ENCODE assay signal across 13 cellular contexts in the genomic region with DNA sequence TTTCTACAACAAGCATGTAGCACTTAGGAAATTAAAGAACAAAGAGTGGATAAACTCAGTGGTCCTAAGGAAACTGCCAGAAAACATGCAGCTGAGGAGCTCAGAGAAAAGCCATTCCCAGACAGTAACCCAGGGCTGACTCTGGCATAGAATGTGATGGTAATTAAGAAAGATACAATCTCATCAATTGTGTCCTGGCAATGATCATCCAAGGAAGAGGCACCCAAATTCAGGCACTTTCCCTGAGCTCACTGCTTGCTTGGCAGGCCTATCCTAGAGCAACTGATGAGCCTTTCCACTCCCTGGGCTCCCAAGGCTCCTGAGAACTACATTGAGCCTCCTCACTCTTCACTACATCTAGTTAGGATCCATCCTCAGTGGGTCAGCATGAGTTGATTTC. TPM values are rescaled to one million over a fixed set of nuclear protein-coding genes. Genes with fewer than 3 reads are reported as not detected.
A peak's percentile ranks its signal among the peaks of the same experiment; 100 is the strongest.
DNase-seq lines count a peak whose midpoint lies in the region; ATAC-seq, FAIRE-seq and TF ChIP-seq lines count a peak whose summit lies in the region.
"Had no signal": no experiment of that assay in that cellular context is flagged by ENCODE, and none has a peak within 500 bp of the region (broad histone marks: within the 10 kb centered on the region; RNA-seq: fewer than 3 reads in every experiment).

No MANE protein-coding gene starts in this region.

- FAIRE-seq in HepG2 (lab: Jason Lieb, UNC) = no peak

- no peak overlapping the region for H2AFZ ChIP-seq in SK-N-SH (ENCODE audit: low read depth)
- no peak overlapping the region for H2AFZ ChIP-seq in HepG2 (ENCODE audit: low read length)
- H2AFZ ChIP-seq: GM23338 had no signal

- H3K4me2 ChIP-seq in SK-N-SH (no peak overlapping the region), HepG2 (ENCODE audit: low read depth, low read length) (no peak overlapping the region)
- H3K4me2 ChIP-seq: GM23338 had no signal

- in situ Hi-C loops in HepG2 (cut with HindIII; ENCODE audit: extremely low pct_ligation_motif_present, low pct_unique_long_range_greater_than_20kb) = no loop called here

- intact Hi-C loops in HepG2 (cut with micrococcal nuclease; ENCODE audit: unreplicated experiment) = no loop called here
- intact Hi-C loops in right lobe of liver (cut with DNase I) = no loop called here

- H3K4me1 ChIP-seq in SK-N-SH (ENCODE audit: control insufficient read depth in 1 of 2, insufficient read depth in 2 of 2, low read depth in 1 of 2, low read length in 1 of 2) (peaks cover 0 to 3% of the 10 kb centered on the region in 2 experiments; a peak in 1 of 4 replicates), HepG2 (ENCODE audit: insufficient read depth, low read length) (no peaks in the 10 kb centered on the region), right lobe of liver (no peaks in the 10 kb centered on the region)

- no peak for TF ChIP-seq RAD21 in SK-N-SH (IDR thresholded peaks at IDR 0.05; ENCODE audit: low read length)
- TF ChIP-seq RAD21 in HepG2 (CRISPR knock-in tag; IDR thresholded peaks at IDR 0.05) = no peak

- H3K27me3 ChIP-seq in SK-N-SH (ENCODE audit: insufficient read depth) (no peaks in the 10 kb centered on the region), HepG2 (ENCODE audit: control insufficient read depth in 1 of 2, insufficient read depth in 2 of 2, low read length in 2 of 2) (no peaks in the 10 kb centered on the region), right lobe of liver (no peaks in the 10 kb centered on the region)

- BruUV-seq in HepG2 (replicated peaks; lab: Mats Ljungman, UMichigan) = no TSS peak

- H4K20me1 ChIP-seq in SK-N-SH (ENCODE audit: insufficient read depth) (peaks cover 80% of the 10 kb centered on the region), HepG2 (ENCODE audit: insufficient read depth, low read length) (peaks cover 41% of the 10 kb centered on the region)

- POLR2A ChIA-PET in SK-N-SH (lab: Yijun Ruan, JAX) = interaction anchor here (0.6 to 1.2 kb wide), 2 partner anchors 10 to 16 kb away, joined by 3 to 4 read pairs; a partner anchor contains a TSS
- POLR2A ChIA-PET in HepG2 (lab: Yijun Ruan, JAX) = interaction anchor here (1.5 to 5.8 kb wide), 3 partner anchors 11 to 606 kb away, joined by 3 to 48 read pairs (median 5); a partner anchor contains a TSS

- no peak for TF ChIP-seq EP300 in SK-N-SH (IDR thresholded peaks at IDR 0.05; ENCODE audit: borderline replicate concordance in 1 of 2, low read depth in 1 of 2, low read length in 1 of 2)
- no peak for TF ChIP-seq EP300 in HepG2 (IDR thresholded peaks at IDR 0.05; ENCODE audit: low read depth in 2 of 2, low read length in 2 of 2)
- no peak for TF ChIP-seq EP300 in HepG2 (CRISPR knock-in tag; IDR thresholded peaks at IDR 0.05; ENCODE audit: borderline replicate concordance)

- H3K9ac ChIP-seq in SK-N-SH = no peak overlapping the region
- H3K9ac ChIP-seq in HepG2 (ENCODE audit: insufficient read depth, low read depth, low read length) = no peak overlapping the region

- ATAC-seq in SK-N-SH treated with all-trans-retinoic acid at 6 μM for 48 hours = no peak
- ATAC-seq in HepG2 = no peak
- ATAC-seq in right lobe of liver = no peak
- no peak for ATAC-seq in activated naive CD8-positive, alpha-beta T cell treated with anti-CD3 and anti-CD28 coated beads, Interleukin-2, amount 50 U/mL, for 24 hours
- ATAC-seq in GM18498 (IDR thresholded peaks at IDR 0.05; ENCODE audit: unreplicated experiment) = no peak
- no peak for ATAC-seq in GM18858 (IDR thresholded peaks at IDR 0.05; ENCODE audit: unreplicated experiment)
- ATAC-seq: GM23338 had no signal

- H3K27me3 Mint-ChIP-seq in activated naive CD8-positive, alpha-beta T cell treated with anti-CD3 and anti-CD28 coated beads, Interleukin-2, amount 50 U/mL, for 24 hours = no peaks in the 10 kb centered on the region

- H3K9me3 ChIP-seq in SK-N-SH = no peaks in the 10 kb centered on the region
- no peaks in the 10 kb centered on the region for H3K9me3 ChIP-seq in HepG2 (ENCODE audit: low read length)
- no peaks in the 10 kb centered on the region for H3K9me3 ChIP-seq in right lobe of liver

- H3K36me3 ChIP-seq in SK-N-SH (replicated peaks in 1 of 2; ENCODE audit: control insufficient read depth in 1 of 2, insufficient read depth in 2 of 2, low read length in 1 of 2) = peaks cover 82 to 93% of the 10 kb centered on the region in 2 experiments
- peaks cover 56 to 93% of the 10 kb centered on the region in 2 experiments for H3K36me3 ChIP-seq in HepG2 (replicated peaks in 1 of 2; ENCODE audit: control insufficient read depth in 1 of 2, insufficient read depth in 2 of 2, low read length in 2 of 2)
- peaks cover 24 to 96% (median 56%) of the 10 kb centered on the region in 4 donors for H3K36me3 ChIP-seq in right lobe of liver

- peaks cover 65% of the 10 kb centered on the region for H3F3A ChIP-seq in SK-N-SH (replicated peaks; ENCODE audit: insufficient read depth)

- H3K4me1 Mint-ChIP-seq in activated naive CD8-positive, alpha-beta T cell treated with anti-CD3 and anti-CD28 coated beads, Interleukin-2, amount 50 U/mL, for 24 hours = peaks cover 2% of the 10 kb centered on the region
- H3K4me1 Mint-ChIP-seq: CD14-positive monocyte, GM23338 had no signal

- DNase-seq in SK-N-SH (no peak), HepG2 (ENCODE audit: low spot score) (no peak), right lobe of liver (no peak), NCI-H82 treated with DMSO at 0.1 percent for 48 hours (lab: John Stamatoyannopoulos, UW; ENCODE audit: unreplicated experiment) (no peak)
- no peak for DNase-seq in activated naive CD8-positive, alpha-beta T cell treated with anti-CD3 and anti-CD28 coated beads, Interleukin-2, amount 50 U/mL, for 24 hours
- DNase-seq: DMS53, H7 had no signal

- H3K27ac ChIP-seq in SK-N-SH (ENCODE audit: low read depth in 2 of 2, low read length in 1 of 2) (peak overlapping the region in 1 of 2 experiments; percentile 5; a peak in 1 of 4 replicates), HepG2 (ENCODE audit: extremely low read length, insufficient read depth, low read length) (no peak overlapping the region), right lobe of liver (no peak overlapping the region)
- H3K27ac ChIP-seq: 22Rv1 had no signal

- H3K4me3 ChIP-seq in SK-N-SH (ENCODE audit: low read depth in 2 of 2, low read length in 1 of 2) (no peak overlapping the region), HepG2 (replicated peaks in 1 of 3; ENCODE audit: insufficient read depth in 1 of 3, low read depth in 2 of 3, low read length in 3 of 3) (no peak overlapping the region), right lobe of liver (no peak overlapping the region)
- H3K4me3 ChIP-seq: GM23338 had no signal

- TF ChIP-seq POLR2A in HepG2 (IDR thresholded peaks at IDR 0.05; ENCODE audit: insufficient read depth in 1 of 2, low read depth in 2 of 2, low read length in 2 of 2) (no peak), right lobe of liver (IDR thresholded peaks at IDR 0.05) (no peak)

- H3K27ac Mint-ChIP-seq in activated naive CD8-positive, alpha-beta T cell treated with anti-CD3 and anti-CD28 coated beads, Interleukin-2, amount 50 U/mL, for 24 hours = peak overlapping the region; percentile 27
- H3K27ac Mint-ChIP-seq: GM23338 had no signal

- H3K9me3 Mint-ChIP-seq in activated naive CD8-positive, alpha-beta T cell treated with anti-CD3 and anti-CD28 coated beads, Interleukin-2, amount 50 U/mL, for 24 hours = no peaks in the 10 kb centered on the region
- H3K9me3 Mint-ChIP-seq: CD14-positive monocyte, GM23338 had no signal

- no peaks in the 10 kb centered on the region for H3K9me2 ChIP-seq in SK-N-SH

- H3K79me2 ChIP-seq in SK-N-SH (ENCODE audit: insufficient read depth) (peaks cover 57% of the 10 kb centered on the region), HepG2 (ENCODE audit: insufficient read depth, low read length) (peaks cover 8% of the 10 kb centered on the region)

- TF ChIP-seq CTCF in SK-N-SH (IDR thresholded peaks at IDR 0.05) = no peak
- no peak for TF ChIP-seq CTCF in HepG2 (CRISPR knock-in tag; IDR thresholded peaks at IDR 0.05)
- no peak for TF ChIP-seq CTCF in right lobe of liver (IDR thresholded peaks at IDR 0.05)

- no peak overlapping the region for H3K4me3 Mint-ChIP-seq in activated naive CD8-positive, alpha-beta T cell treated with anti-CD3 and anti-CD28 coated beads, Interleukin-2, amount 50 U/mL, for 24 hours
- H3K4me3 Mint-ChIP-seq: CD14-positive monocyte, GM23338 had no signal

- peaks cover 77% of the 10 kb centered on the region for H3K36me3 Mint-ChIP-seq in activated naive CD8-positive, alpha-beta T cell treated with anti-CD3 and anti-CD28 coated beads, Interleukin-2, amount 50 U/mL, for 24 hours (ENCODE audit: low read depth)

- CTCF ChIA-PET in SK-N-SH (lab: Yijun Ruan, JAX) = interaction anchor here (1.0 to 2.0 kb wide), 5 partner anchors 9 to 233 kb away, joined by 3 to 7 read pairs (median 6); a partner anchor contains a TSS
- CTCF ChIA-PET in HepG2 (lab: Yijun Ruan, JAX; ENCODE audit: low intra/inter-chr PET ratio, low total read pairs) = no interaction called here

TF ChIP-seq in HepG2, 621 proteins besides CTCF, POLR2A, EP300 and RAD21 (continues in another document):
- no peak for TF ChIP-seq SALL1 (CRISPR knock-in tag; IDR thresholded peaks at IDR 0.05)

RNA-seq across cellular contexts. Expression of a gene that starts 16.2 kb away (rescaled TPM):
- polyA plus RNA-seq in SK-N-SH (2012; rRNA removed) (50.7 and 53.0 TPM in 2 replicates), HepG2 (2011; rRNA removed) (102 and 126 TPM in 2 replicates)
- 65.1 and 93.2 TPM in 2 replicates for polyA plus RNA-seq in SK-N-SH (2012; cell fraction: cytosol; rRNA removed)
- 22.2 and 30.6 TPM in 2 replicates for polyA plus RNA-seq in SK-N-SH (2012; cell fraction: nucleus; rRNA removed)
- total RNA-seq in HepG2 (2016; rRNA removed; fragmentation: Illumina TruSeq; extraction: Trizol) (213 and 316 TPM in 2 replicates), right lobe of liver (10 to 100 TPM; 16.7 to 50.6 (median 30.8) TPM)
- 51.0 and 51.7 TPM in 2 replicates for total RNA-seq in HepG2 (2016; cell fraction: cytosol; rRNA removed; fragmentation: Illumina TruSeq; extraction: Trizol; ENCODE audit: low read depth)
- total RNA-seq in HepG2 (2016; cell fraction: insoluble cytoplasmic fraction; rRNA removed; fragmentation: Illumina TruSeq; extraction: Trizol) = 208 and 329 TPM in 2 replicates
- 97.8 and 98.8 TPM in 2 replicates for total RNA-seq in HepG2 (2016; cell fraction: membrane; rRNA removed; fragmentation: Illumina TruSeq; extraction: Trizol)
- total RNA-seq in HepG2 (2016; cell fraction: nucleus; rRNA removed; fragmentation: Illumina TruSeq; extraction: Trizol) = 76.0 and 84.1 TPM in 2 replicates
- polyA plus RNA-seq in HepG2 (2011; cell fraction: cytosol; rRNA removed) = 63.0 and 92.8 TPM in 2 replicates
- polyA plus RNA-seq in HepG2 (2011; cell fraction: nucleus; rRNA removed) = 22.9 and 30.3 TPM in 2 replicates
- polyA plus RNA-seq in HepG2 (2012) = 143 and 178 TPM in 2 replicates
- polyA plus RNA-seq in HepG2 (2016; cell fraction: cytosol; fragmentation: Illumina TruSeq; extraction: Trizol; ENCODE audit: low read depth) = 36.0 and 36.2 TPM in 2 replicates
- 299 and 317 TPM in 2 replicates for polyA plus RNA-seq in HepG2 (2016; cell fraction: insoluble cytoplasmic fraction; fragmentation: Illumina TruSeq; extraction: Trizol; ENCODE audit: low read depth)
- 66.5 and 67.3 TPM in 2 replicates for polyA plus RNA-seq in HepG2 (2016; cell fraction: membrane; fragmentation: Illumina TruSeq; extraction: Trizol; ENCODE audit: low read depth)
- 111 and 114 TPM in 2 replicates for polyA plus RNA-seq in HepG2 (2016; cell fraction: nucleus; fragmentation: Illumina TruSeq; extraction: Trizol; ENCODE audit: insufficient read depth, low read depth)
- polyA minus RNA-seq in HepG2 (2011; rRNA and poly(A)+ RNA removed; ENCODE audit: low replicate concordance) = 27.1 and 39.1 TPM in 2 replicates
- polyA minus RNA-seq in HepG2 (2011; cell fraction: cytosol; rRNA and poly(A)+ RNA removed) = 55.0 and 56.6 TPM in 2 replicates
- polyA minus RNA-seq in HepG2 (2011; cell fraction: nucleus; rRNA and poly(A)+ RNA removed) = 34.4 and 37.0 TPM in 2 replicates
